ENCODE assay signal across 15 cellular contexts in genomic region chr11:2834893-2835767, GRCh38. TPM values are rescaled to one million over a fixed set of nuclear protein-coding genes. Genes with fewer than 3 reads are reported as not detected.
DNase-seq lines count a peak whose midpoint lies in the region; ATAC-seq, FAIRE-seq and TF ChIP-seq lines count a peak whose summit lies in the region.
"Had no signal": no experiment of that assay in that cellular context is flagged by ENCODE, and none has a peak within 500 bp of the region (broad histone marks: within the 10 kb centered on the region; RNA-seq: fewer than 3 reads in every experiment).

No MANE protein-coding gene starts in this region.

- TF ChIP-seq CTCF in PC-3 (conservative IDR thresholded peaks at IDR 0.05; ENCODE audit: low read depth, low read length), result no peak
- no peak for TF ChIP-seq CTCF in endodermal cell (conservative IDR thresholded peaks at IDR 0.05)
- TF ChIP-seq CTCF in neural progenitor cell (IDR thresholded peaks at IDR 0.05), result no peak
- no peak for TF ChIP-seq CTCF in vagina (IDR thresholded peaks at IDR 0.05)
- TF ChIP-seq CTCF in gastrocnemius medialis (IDR thresholded peaks at IDR 0.05 in 4 of 5, conservative IDR thresholded peaks at IDR 0.05 in 1 of 5), result no peak

- H4K20me1 ChIP-seq in PC-3 (ENCODE audit: low read length) (no peaks in the 10 kb centered on the region), neural progenitor cell (ENCODE audit: low read depth) (no peaks in the 10 kb centered on the region)

- BruUV-seq in PC-3 (replicated peaks; lab: Mats Ljungman, UMichigan), result no TSS peak

- TF ChIP-seq POLR2A in H54 (IDR thresholded peaks at IDR 0.05; ENCODE audit: low read depth, low read length) (no peak), vagina (IDR thresholded peaks at IDR 0.05) (no peak), gastrocnemius medialis (IDR thresholded peaks at IDR 0.05) (no peak)

- in situ Hi-C loops in gastrocnemius medialis (cut with MboI; ENCODE audit: low sequenced_read_pairs in 4 of 4), result no loop called here

- H3K36me3 ChIP-seq in PC-3 (ENCODE audit: low read depth, low read length) (no peaks in the 10 kb centered on the region), endodermal cell (ENCODE audit: control insufficient read depth, insufficient read depth, low read length) (no peaks in the 10 kb centered on the region), neural progenitor cell (no peaks in the 10 kb centered on the region), vagina (no peaks in the 10 kb centered on the region), gastrocnemius medialis (no peaks in the 10 kb centered on the region)
- H3K36me3 ChIP-seq: adrenal gland had no signal

- H3K36me3 Mint-ChIP-seq in endodermal cell (ENCODE audit: low read depth) (no peaks in the 10 kb centered on the region), neural progenitor cell (no peaks in the 10 kb centered on the region)
- H3K36me3 Mint-ChIP-seq: natural killer cell treated with Interleukin-12 subunit alpha and Interleukin-12 subunit beta and Interleukin-15 and Interleukin-18, amount 100 ng/mL, for 72 hours had no signal

- ATAC-seq in PC-3 (peak; percentile 64), gastrocnemius medialis (no peak)
- ATAC-seq: activated CD8-positive, alpha-beta T cell treated with anti-CD3 and anti-CD28 coated beads, Interleukin-2, amount 10 ng/mL, durations not matched to agents 7 days and 5 days; natural killer cell treated with Interleukin-12 subunit alpha and Interleukin-12 subunit beta and Interleukin-15 and Interleukin-18, amount 100 ng/mL, for 72 hours had no signal

- H3K27me3 ChIP-seq in PC-3 (ENCODE audit: low read length), result no peaks in the 10 kb centered on the region
- H3K27me3 ChIP-seq in endodermal cell (ENCODE audit: control insufficient read depth, insufficient read depth, low read length, poor library complexity, severe bottlenecking), result no peaks in the 10 kb centered on the region
- H3K27me3 ChIP-seq in neural progenitor cell, result no peaks in the 10 kb centered on the region
- H3K27me3 ChIP-seq in vagina, result no peaks in the 10 kb centered on the region
- H3K27me3 ChIP-seq in gastrocnemius medialis, result no peaks in the 10 kb centered on the region
- H3K27me3 ChIP-seq: adrenal gland had no signal

- H3K9me3 Mint-ChIP-seq in endodermal cell, result no peaks in the 10 kb centered on the region
- H3K9me3 Mint-ChIP-seq in neural progenitor cell, result peaks cover 2% of the 10 kb centered on the region
- H3K9me3 Mint-ChIP-seq: activated T-helper 1 cell treated with anti-CD3 and anti-CD28 coated beads, Interleukin-12 subunit alpha, Interleukin-12 subunit beta, Interleukin-2, Interleukin-4 antibody, amounts not matched to agents 30 ng/mL and 10 ng/mL and 1 ng/mL, durations not matched to agents 14 hours and 24 hours and 36 hours; natural killer cell treated with Interleukin-12 subunit alpha and Interleukin-12 subunit beta and Interleukin-15 and Interleukin-18, amount 100 ng/mL, for 72 hours had no signal

- no peak overlapping the region for H3K4me2 ChIP-seq in PC-3 (ENCODE audit: low read length)
- no peak overlapping the region for H3K4me2 ChIP-seq in neural progenitor cell

- WGBS in endodermal cell (ENCODE audit: insufficient coverage in 1 of 2, insufficient read length in 1 of 2), 2 experiments, result 66 to 84% methylated on average over 3 to 15 of the region's 15 CpGs

- intact Hi-C loops in PC-3 (cut with micrococcal nuclease) (no loop called here), vagina (cut with DNase I) (no loop called here), gastrocnemius medialis (cut with DNase I; ENCODE audit: low total_unique reads) (no loop called here)

- H3F3A ChIP-seq in PC-3 (ENCODE audit: low read length, unreplicated experiment) (no peaks in the 10 kb centered on the region), neural progenitor cell (ENCODE audit: low read depth) (no peaks in the 10 kb centered on the region)

- CTCF ChIA-PET in PC-3 (lab: Charles Lee), result no interaction called here

- H2AFZ ChIP-seq in PC-3 (ENCODE audit: low read length), result no peak overlapping the region
- no peak overlapping the region for H2AFZ ChIP-seq in neural progenitor cell (replicated peaks)

- no peak overlapping the region for H3K9ac ChIP-seq in PC-3 (ENCODE audit: low read length)
- no peak overlapping the region for H3K9ac ChIP-seq in endodermal cell (ENCODE audit: extremely low read depth, low read length, poor library complexity, severe bottlenecking)
- no peak overlapping the region for H3K9ac ChIP-seq in neural progenitor cell

- H3K27ac Mint-ChIP-seq in endodermal cell (no peak overlapping the region), neural progenitor cell (peak overlapping the region; percentile 95)
- H3K27ac Mint-ChIP-seq: activated CD8-positive, alpha-beta T cell treated with anti-CD3 and anti-CD28 coated beads, Interleukin-2, amount 10 ng/mL, durations not matched to agents 7 days and 5 days; activated T-helper 1 cell treated with anti-CD3 and anti-CD28 coated beads, Interleukin-12 subunit alpha, Interleukin-12 subunit beta, Interleukin-2, Interleukin-4 antibody, amounts not matched to agents 30 ng/mL and 10 ng/mL and 1 ng/mL, durations not matched to agents 14 hours and 24 hours and 36 hours; natural killer cell treated with Interleukin-12 subunit alpha and Interleukin-12 subunit beta and Interleukin-15 and Interleukin-18, amount 100 ng/mL, for 72 hours had no signal

- POLR2A ChIA-PET in PC-3 (lab: Charles Lee; ENCODE audit: unreplicated experiment), result no interaction called here

- H3K4me3 Mint-ChIP-seq in endodermal cell, result no peak overlapping the region
- peak overlapping the region; percentile 35 for H3K4me3 Mint-ChIP-seq in neural progenitor cell
- H3K4me3 Mint-ChIP-seq: activated CD8-positive, alpha-beta T cell treated with anti-CD3 and anti-CD28 coated beads, Interleukin-2, amount 10 ng/mL, durations not matched to agents 7 days and 5 days; activated T-helper 1 cell treated with anti-CD3 and anti-CD28 coated beads, Interleukin-12 subunit alpha, Interleukin-12 subunit beta, Interleukin-2, Interleukin-4 antibody, amounts not matched to agents 30 ng/mL and 10 ng/mL and 1 ng/mL, durations not matched to agents 14 hours and 24 hours and 36 hours; natural killer cell treated with Interleukin-12 subunit alpha and Interleukin-12 subunit beta and Interleukin-15 and Interleukin-18, amount 100 ng/mL, for 72 hours had no signal

- H3K4me1 ChIP-seq in PC-3 (ENCODE audit: insufficient read depth, low read length) (no peaks in the 10 kb centered on the region), endodermal cell (ENCODE audit: control insufficient read depth, insufficient read depth, low read length) (no peaks in the 10 kb centered on the region), neural progenitor cell (peaks cover 24% of the 10 kb centered on the region), vagina (peaks cover 16% of the 10 kb centered on the region), gastrocnemius medialis (peaks cover 7 to 10% of the 10 kb centered on the region in 2 donors)

- H3K27me3 Mint-ChIP-seq in endodermal cell (ENCODE audit: insufficient read depth), result peaks cover 37% of the 10 kb centered on the region
- H3K27me3 Mint-ChIP-seq in neural progenitor cell (ENCODE audit: insufficient read depth, low read depth), result peaks cover 5% of the 10 kb centered on the region
- H3K27me3 Mint-ChIP-seq: natural killer cell treated with Interleukin-12 subunit alpha and Interleukin-12 subunit beta and Interleukin-15 and Interleukin-18, amount 100 ng/mL, for 72 hours had no signal

- H3K4me1 Mint-ChIP-seq in endodermal cell (peaks cover 15% of the 10 kb centered on the region), neural progenitor cell (peaks cover 44% of the 10 kb centered on the region)

- FAIRE-seq in H54 (lab: Jason Lieb, UNC), result no peak
- FAIRE-seq: endothelial cell of umbilical vein had no signal

- H3K27ac ChIP-seq in PC-3 (ENCODE audit: low read length) (no peak overlapping the region), endodermal cell (ENCODE audit: low read depth, low read length) (no peak overlapping the region), neural progenitor cell (no peak overlapping the region), vagina (no peak overlapping the region), gastrocnemius medialis (no peak overlapping the region)
- H3K27ac ChIP-seq: adrenal gland had no signal

- peak; percentile 72 for DNase-seq in H54 (ENCODE audit: insufficient read length, low spot score)
- peak; percentile 40 for DNase-seq in PC-3
- peak; percentile 76 for DNase-seq in endodermal cell
- DNase-seq in neural progenitor cell (ENCODE audit: low spot score), result no peak
- no peak for DNase-seq in vagina (ENCODE audit: extremely low spot score in 2 of 2)
- DNase-seq in gastrocnemius medialis, result no peak
- no peak for DNase-seq in stimulated activated CD4-positive, alpha-beta T cell treated with anti-CD3 and anti-CD28 coated beads, Interleukin-4, amount 100 ng/mL, for 4 hours
- DNase-seq: activated CD8-positive, alpha-beta T cell treated with anti-CD3 and anti-CD28 coated beads, Interleukin-2, amount 10 ng/mL, durations not matched to agents 7 days and 5 days; COR-L47; NCI-H2081 treated with DMSO at 0.1 percent for 48 hours; SW 1271 had no signal

- no peaks in the 10 kb centered on the region for H3K9me2 ChIP-seq in PC-3 (replicated peaks; ENCODE audit: low read length)

- H3K79me2 ChIP-seq in PC-3 (ENCODE audit: low read length) (no peaks in the 10 kb centered on the region), neural progenitor cell (ENCODE audit: low read depth) (no peaks in the 10 kb centered on the region)

- H3K4me3 ChIP-seq in PC-3 (ENCODE audit: low read length), result no peak overlapping the region
- H3K4me3 ChIP-seq in endodermal cell (ENCODE audit: low read length), result no peak overlapping the region
- no peak overlapping the region for H3K4me3 ChIP-seq in neural progenitor cell
- no peak overlapping the region for H3K4me3 ChIP-seq in vagina
- no peak overlapping the region for H3K4me3 ChIP-seq in gastrocnemius medialis
- H3K4me3 ChIP-seq: adrenal gland had no signal

- H3K9me3 ChIP-seq in PC-3 (ENCODE audit: low read length), result no peaks in the 10 kb centered on the region
- no peaks in the 10 kb centered on the region for H3K9me3 ChIP-seq in endodermal cell (ENCODE audit: control insufficient read depth, low read length)
- H3K9me3 ChIP-seq in neural progenitor cell (ENCODE audit: low read depth), result no peaks in the 10 kb centered on the region
- no peaks in the 10 kb centered on the region for H3K9me3 ChIP-seq in vagina
- no peaks in the 10 kb centered on the region for H3K9me3 ChIP-seq in gastrocnemius medialis
- H3K9me3 ChIP-seq: adrenal gland had no signal

RNA-seq across cellular contexts. Expression of gene CDKN1C, which starts 50.4 kb away (rescaled TPM):
- total RNA-seq in PC-3 (2014; rRNA removed), result 12.0 and 12.9 TPM in 2 replicates
- total RNA-seq in endodermal cell, result 10 to 100 TPM; 37.6 to 60.9 TPM
- polyA plus RNA-seq in endodermal cell (2013, experiment 1 of 2), result 174 TPM
- 148 TPM for polyA plus RNA-seq in endodermal cell (2013, experiment 2 of 2)
- 47.8 and 49.3 TPM in 2 replicates for total RNA-seq in neural progenitor cell (ENCODE audit: low replicate concordance)
- total RNA-seq in vagina, result 67.3 TPM
- total RNA-seq in gastrocnemius medialis, result 10 to 100 TPM; 22.0 to 56.9 (median 38.5) TPM

Comparison
In these comparisons a context has a peak if more than half of its experiments do, and no peak if none do; other contexts are left out.
1. DNase-seq: peak in H54 (single experiment), PC-3 (single experiment) and endodermal cell (single experiment); none in neural progenitor cell (single experiment), vagina (0 of 2), gastrocnemius medialis (0 of 2) and stimulated activated CD4-positive, alpha-beta T cell treated with anti-CD3 and anti-CD28 coated beads, Interleukin-4, amount 100 ng/mL, for 4 hours (0 of 2).